Comparison of ENCODE assay signal across 14 cellular contexts in genomic region chr9:16309350-16310271, GRCh38.
DNase-seq lines count a peak whose midpoint lies in the region; ATAC-seq and TF ChIP-seq lines count a peak whose summit lies in the region.
"Had no signal": no experiment of that assay in that cellular context is flagged by ENCODE, and none has a peak within 500 bp of the region (broad histone marks: within the 10 kb centered on the region; RNA-seq: fewer than 3 reads in every experiment).

No MANE protein-coding gene starts in this region.

- H3K9me3 Mint-ChIP-seq in activated CD8-positive, alpha-beta T cell treated with anti-CD3 and anti-CD28 coated beads for 36 hours, result no peaks in the 10 kb centered on the region

- no peak overlapping the region for H3K27ac Mint-ChIP-seq in activated CD8-positive, alpha-beta T cell treated with anti-CD3 and anti-CD28 coated beads for 36 hours

- TF ChIP-seq POLR2A in gastrocnemius medialis (IDR thresholded peaks at IDR 0.05), result no peak

- no peaks in the 10 kb centered on the region for H3K27me3 ChIP-seq in H7 (ENCODE audit: control insufficient read depth, insufficient read depth, low read length)
- peaks cover 0 to 3% (median 0%) of the 10 kb centered on the region in 3 donors for H3K27me3 ChIP-seq in gastrocnemius medialis

- intact Hi-C loops in gastrocnemius medialis (cut with DNase I; ENCODE audit: low total_unique reads), result no loop called here
- intact Hi-C loops in activated CD8-positive, alpha-beta T cell treated with anti-CD3 and anti-CD28 coated beads for 36 hours (cut with micrococcal nuclease), result no loop called here

- no peaks in the 10 kb centered on the region for H3K36me3 Mint-ChIP-seq in activated CD8-positive, alpha-beta T cell treated with anti-CD3 and anti-CD28 coated beads for 36 hours (ENCODE audit: low read depth)

- no peaks in the 10 kb centered on the region for H3K4me1 Mint-ChIP-seq in activated CD8-positive, alpha-beta T cell treated with anti-CD3 and anti-CD28 coated beads for 36 hours (ENCODE audit: low read depth)

- peak; percentile 57 to 66 for ATAC-seq in gastrocnemius medialis
- ATAC-seq in activated CD8-positive, alpha-beta T cell treated with anti-CD3 and anti-CD28 coated beads for 36 hours, result no peak
- ATAC-seq in GM18909 (IDR thresholded peaks at IDR 0.05; ENCODE audit: poor library complexity, unreplicated experiment), result no peak

- CTCF ChIA-PET in activated CD8-positive, alpha-beta T cell treated with anti-CD3 and anti-CD28 coated beads for 36 hours (lab: Charles Lee), result no interaction called here

- peak; percentile 49 for DNase-seq in H7
- peak; percentile 27 for DNase-seq in epithelial cell of esophagus (ENCODE audit: low read depth)
- DNase-seq in islet precursor cell, result peak; percentile 47
- DNase-seq in gastrocnemius medialis, result peak; percentile 15 to 33
- DNase-seq in activated CD8-positive, alpha-beta T cell treated with anti-CD3 and anti-CD28 coated beads for 36 hours, result no peak
- DNase-seq in foreskin melanocyte, result no peak
- DNase-seq in G401 (ENCODE audit: low spot score), result no peak
- DNase-seq: activated CD4-positive, alpha-beta T cell treated with anti-CD3 and anti-CD28 coated beads for 48 hours; activated naive CD4-positive, alpha-beta T cell treated with Interleukin-2 at 50 U/mL for 16 hours; dermis blood vessel endothelial cell; DND-41; NCI-H2029 had no signal

- H3K4me3 ChIP-seq in H7 (ENCODE audit: insufficient read depth, low read depth, low read length) (no peak overlapping the region), epithelial cell of esophagus (ENCODE audit: low read length) (no peak overlapping the region), gastrocnemius medialis (no peak overlapping the region)
- H3K4me3 ChIP-seq: smooth muscle cell had no signal

- no peak overlapping the region for H3K27ac ChIP-seq in gastrocnemius medialis

- H3K36me3 ChIP-seq in H7 (replicated peaks; ENCODE audit: control insufficient read depth, insufficient read depth, low read length) (no peaks in the 10 kb centered on the region), gastrocnemius medialis (no peaks in the 10 kb centered on the region)

- H3K4me3 Mint-ChIP-seq in activated CD8-positive, alpha-beta T cell treated with anti-CD3 and anti-CD28 coated beads for 36 hours, result no peak overlapping the region

- in situ Hi-C loops in gastrocnemius medialis (cut with MboI; ENCODE audit: low sequenced_read_pairs in 4 of 4) (no loop called here), G401 (cut with HindIII; ENCODE audit: low sequenced_read_pairs) (no loop called here)

- no peaks in the 10 kb centered on the region for H3K9me3 ChIP-seq in gastrocnemius medialis

- no peak for TF ChIP-seq CTCF in epithelial cell of esophagus (IDR thresholded peaks at IDR 0.05; ENCODE audit: insufficient read depth, low read depth, low read length, missing control alignments)
- TF ChIP-seq CTCF in gastrocnemius medialis (IDR thresholded peaks at IDR 0.05 in 4 of 5, conservative IDR thresholded peaks at IDR 0.05 in 1 of 5), result no peak
- no peak for TF ChIP-seq CTCF in activated CD8-positive, alpha-beta T cell treated with anti-CD3 and anti-CD28 coated beads for 36 hours (IDR thresholded peaks at IDR 0.05)

- peaks cover 2% of the 10 kb centered on the region for H3K27me3 Mint-ChIP-seq in activated CD8-positive, alpha-beta T cell treated with anti-CD3 and anti-CD28 coated beads for 36 hours

- peaks cover 0 to 8% of the 10 kb centered on the region in 2 donors for H3K4me1 ChIP-seq in gastrocnemius medialis

- POLR2A ChIA-PET in activated CD8-positive, alpha-beta T cell treated with anti-CD3 and anti-CD28 coated beads for 36 hours (lab: Charles Lee), result interaction anchor here (0.6 kb wide), 1 partner anchor 691 kb away, joined by 3 read pairs; no protein-coding TSS in a partner anchor

Comparison
In these comparisons a context has a peak if more than half of its experiments do, and no peak if none do; other contexts are left out.
1. DNase-seq: peak in H7 (single experiment), epithelial cell of esophagus (single experiment), islet precursor cell (single experiment) and gastrocnemius medialis (2 of 2); none in activated CD8-positive, alpha-beta T cell treated with anti-CD3 and anti-CD28 coated beads for 36 hours (single experiment), foreskin melanocyte (single experiment) and G401 (single experiment).
2. ATAC-seq: peak in gastrocnemius medialis (2 of 2); none in activated CD8-positive, alpha-beta T cell treated with anti-CD3 and anti-CD28 coated beads for 36 hours (single experiment) and GM18909 (single experiment).